Comparison of ENCODE assay signal across 8 cellular contexts in the genomic region with DNA sequence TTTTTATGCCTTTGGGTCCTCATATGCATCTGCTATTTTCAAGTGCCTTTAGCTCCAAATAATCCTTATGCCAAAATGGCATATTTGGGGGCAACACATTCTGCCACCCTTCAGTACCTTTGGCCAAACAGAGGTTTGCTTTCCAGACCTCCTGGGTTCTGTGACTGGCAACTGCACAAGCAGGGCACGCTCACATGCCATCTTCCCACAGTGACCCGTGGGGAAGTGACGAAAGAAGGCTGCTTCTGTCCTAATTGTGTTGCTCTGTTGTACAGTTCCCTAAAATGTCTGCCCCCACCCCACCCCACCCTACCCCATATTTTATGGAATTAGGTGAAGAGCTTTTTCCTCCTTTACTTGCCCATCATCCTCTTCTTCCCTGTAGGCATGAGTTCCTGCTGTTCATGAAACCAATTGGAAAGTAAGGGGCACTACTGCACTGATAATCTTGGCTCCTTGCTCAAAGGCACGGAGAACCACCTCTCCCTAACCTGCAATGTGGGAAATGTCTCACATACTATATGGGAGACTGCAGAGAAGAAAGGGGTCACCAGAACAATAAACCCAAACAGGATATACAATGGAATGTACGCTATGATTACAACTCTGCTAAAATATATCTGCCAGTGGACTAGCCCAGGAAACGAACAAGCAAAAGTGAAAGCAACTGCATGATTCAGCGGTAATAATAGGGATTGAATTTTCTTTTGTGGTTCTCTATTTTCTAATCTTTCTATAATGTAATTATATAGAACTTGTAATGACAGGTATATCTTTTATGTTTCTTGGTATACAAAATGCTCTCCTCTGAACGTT. TPM values are rescaled to one million over a fixed set of nuclear protein-coding genes. Genes with fewer than 3 reads are reported as not detected.
DNase-seq lines count a peak whose midpoint lies in the region; ATAC-seq lines count a peak whose summit lies in the region.

No MANE protein-coding gene starts in this region.

- H3K4me3 Mint-ChIP-seq in T-helper 2 cell treated with Interferon-gamma antibody and Interleukin-4, amounts not matched to agents 5 μg/mL and 100 μg/mL, for 36 hours, result peak overlapping the region; percentile 90
- H3K4me3 Mint-ChIP-seq in naive thymus-derived CD8-positive, alpha-beta T cell, result peak overlapping the region; percentile 70 to 98 (median 89)

- peaks cover 48% of the 10 kb centered on the region for H3K4me1 Mint-ChIP-seq in T-helper 2 cell treated with Interferon-gamma antibody and Interleukin-4, amounts not matched to agents 5 μg/mL and 100 μg/mL, for 36 hours (ENCODE audit: low read depth)
- H3K4me1 Mint-ChIP-seq in naive thymus-derived CD8-positive, alpha-beta T cell, result peaks cover 18 to 62% (median 51%) of the 10 kb centered on the region in 4 donors

- peak; percentile 8 to 28 for ATAC-seq in activated CD4-positive, CD25-positive, alpha-beta regulatory T cell treated with anti-CD3 and anti-CD28 coated beads, Interleukin-2, amount 50 U/mL, for 24 hours
- peak; percentile 37 for ATAC-seq in naive thymus-derived CD8-positive, alpha-beta T cell
- ATAC-seq in HG03097 (IDR thresholded peaks at IDR 0.05; ENCODE audit: low FRiP score, unreplicated experiment), result no peak

- H3K36me3 Mint-ChIP-seq in T-helper 2 cell treated with Interferon-gamma antibody and Interleukin-4, amounts not matched to agents 5 μg/mL and 100 μg/mL, for 36 hours (ENCODE audit: low read depth), result peaks cover 17% of the 10 kb centered on the region
- peaks cover 0 to 7% (median 5%) of the 10 kb centered on the region in 3 donors for H3K36me3 Mint-ChIP-seq in naive thymus-derived CD8-positive, alpha-beta T cell

- no peaks in the 10 kb centered on the region for H3K27me3 Mint-ChIP-seq in T-helper 2 cell treated with Interferon-gamma antibody and Interleukin-4, amounts not matched to agents 5 μg/mL and 100 μg/mL, for 36 hours (ENCODE audit: low read depth)
- H3K27me3 Mint-ChIP-seq in naive thymus-derived CD8-positive, alpha-beta T cell, result no peaks in the 10 kb centered on the region

- H3K27ac Mint-ChIP-seq in T-helper 2 cell treated with Interferon-gamma antibody and Interleukin-4, amounts not matched to agents 5 μg/mL and 100 μg/mL, for 36 hours, result peak overlapping the region; percentile 95
- peak overlapping the region; percentile 80 to 100 (median 95) for H3K27ac Mint-ChIP-seq in naive thymus-derived CD8-positive, alpha-beta T cell

- no peak for DNase-seq in activated CD4-positive, CD25-positive, alpha-beta regulatory T cell (lab: John Stamatoyannopoulos, UW)
- DNase-seq in T-helper 2 cell treated with Interferon-gamma antibody and Interleukin-4, amounts not matched to agents 5 μg/mL and 100 μg/mL, for 36 hours (ENCODE audit: low spot score), result peak; percentile 47
- DNase-seq in dermis microvascular lymphatic vessel endothelial cell (ENCODE audit: low read depth in 2 of 2), result peak; percentile 79 to 80
- peak in 3 of 10 donors; percentile 13 to 38 (median 33) for DNase-seq in naive thymus-derived CD8-positive, alpha-beta T cell
- no peak for DNase-seq in posterior vena cava (ENCODE audit: low spot score)
- no peak for DNase-seq in NCI-H526 (lab: John Stamatoyannopoulos, UW)

- H3K9me3 Mint-ChIP-seq in T-helper 2 cell treated with Interferon-gamma antibody and Interleukin-4, amounts not matched to agents 5 μg/mL and 100 μg/mL, for 36 hours, result no peaks in the 10 kb centered on the region
- H3K9me3 Mint-ChIP-seq in naive thymus-derived CD8-positive, alpha-beta T cell, result no peaks in the 10 kb centered on the region

- intact Hi-C loops in posterior vena cava (cut with DNase I), result loop anchor here in 1 of 2 donors (10.0 kb wide), 1 partner anchor 376 kb away; no protein-coding TSS in a partner anchor

- POLR2A ChIA-PET in naive thymus-derived CD8-positive, alpha-beta T cell (lab: Charles Lee), result interaction anchor here (0.9 to 11.9 kb wide), 9 partner anchors 9 to 370 kb away, joined by 3 to 153 read pairs (median 6); a partner anchor contains a TSS

RNA-seq across cellular contexts. Expression of a gene that starts 3.3 kb away (rescaled TPM):
- total RNA-seq in dermis microvascular lymphatic vessel endothelial cell (under 0.01 TPM in 2 replicates), posterior vena cava (1 to 10 TPM; 1.4 to 1.6 TPM)
- 10 to 100 TPM; 44.7 to 51.1 TPM for total RNA-seq in naive thymus-derived CD8-positive, alpha-beta T cell
- 10 to 100 TPM in 2 of 3 donors, 1 to 10 TPM in 1; 9.6 to 12.3 (median 10.9) TPM for polyA plus RNA-seq in naive thymus-derived CD8-positive, alpha-beta T cell

RNA-seq across cellular contexts. Expression of a gene that starts 19.8 kb away (rescaled TPM):
- under 0.01 TPM in 1 of 2 replicates, not detected in the other for total RNA-seq in dermis microvascular lymphatic vessel endothelial cell
- not detected for total RNA-seq in naive thymus-derived CD8-positive, alpha-beta T cell
- under 1 TPM; 0.06 to 0.33 (median 0.13) TPM for polyA plus RNA-seq in naive thymus-derived CD8-positive, alpha-beta T cell
- not detected for total RNA-seq in posterior vena cava

RNA-seq across cellular contexts. Expression of a gene that starts 37.6 kb away (rescaled TPM):
- total RNA-seq in dermis microvascular lymphatic vessel endothelial cell (2.6 and 2.8 TPM in 2 replicates), posterior vena cava (1 to 10 TPM; 3.4 to 3.6 TPM)
- total RNA-seq in naive thymus-derived CD8-positive, alpha-beta T cell, result 1 to 10 TPM; 6.8 TPM
- 1 to 10 TPM; 1.7 to 2.5 (median 1.9) TPM for polyA plus RNA-seq in naive thymus-derived CD8-positive, alpha-beta T cell

RNA-seq across cellular contexts. Expression of a gene that starts 46.3 kb away (rescaled TPM):
- total RNA-seq in dermis microvascular lymphatic vessel endothelial cell, result 79.5 and 115 TPM in 2 replicates
- total RNA-seq in naive thymus-derived CD8-positive, alpha-beta T cell, result 100 to 1,000 TPM; 140 to 150 TPM
- polyA plus RNA-seq in naive thymus-derived CD8-positive, alpha-beta T cell, result 10 to 100 TPM; 50.3 to 65.7 (median 52.0) TPM
- total RNA-seq in posterior vena cava, result 100 to 1,000 TPM; 101 to 105 TPM

Comparison
In these comparisons a context has a peak if more than half of its experiments do, and no peak if none do; other contexts are left out.
1. DNase-seq: peak in T-helper 2 cell treated with Interferon-gamma antibody and Interleukin-4, amounts not matched to agents 5 μg/mL and 100 μg/mL, for 36 hours (single experiment) and dermis microvascular lymphatic vessel endothelial cell (2 of 2); none in activated CD4-positive, CD25-positive, alpha-beta regulatory T cell (0 of 4), posterior vena cava (single experiment) and NCI-H526 (0 of 2).
2. RNA of a gene that starts 3.3 kb away (total RNA-seq): 44.7 to 51.1 TPM in naive thymus-derived CD8-positive, alpha-beta T cell; 1.4 to 1.6 TPM in posterior vena cava and under 0.01 TPM in dermis microvascular lymphatic vessel endothelial cell; every median in the first group is over 10 times any median in the second.